8 cellular contexts compared by ENCODE assay signal in genomic region chr3:52056521-52056967, GRCh38. TPM values are rescaled to one million over a fixed set of nuclear protein-coding genes. Genes with fewer than 3 reads are reported as not detected.
DNase-seq lines count a peak whose midpoint lies in the region; ATAC-seq and TF ChIP-seq lines count a peak whose summit lies in the region.

TSS of gene DUSP7 (minus strand) at chr3:52056571. CDS start at chr3:52056366, 205 bp downstream.

- H3K4me1 ChIP-seq in duodenal mucosa (ENCODE audit: control insufficient read depth in 1 of 2, insufficient read depth in 2 of 2, low read length in 2 of 2) (peaks cover 43 to 45% of the 10 kb centered on the region in 2 donors), lung (ENCODE audit: control insufficient read depth in 2 of 2, insufficient read depth in 2 of 2, low read length in 2 of 2) (peaks cover 0 to 36% of the 10 kb centered on the region in 2 donors)

- 0 to 1% methylated on average over 24 to 51 of the region's 51 CpGs for WGBS in lung, 2 donors

- H3K27me3 ChIP-seq in duodenal mucosa (ENCODE audit: control insufficient read depth in 1 of 2, insufficient read depth in 2 of 2, low read length in 2 of 2) (no peaks in the 10 kb centered on the region), lung (ENCODE audit: control insufficient read depth, insufficient read depth) (no peaks in the 10 kb centered on the region)

- peaks cover 6 to 21% of the 10 kb centered on the region in 2 donors for H3K36me3 ChIP-seq in duodenal mucosa (ENCODE audit: control insufficient read depth in 1 of 2, insufficient read depth in 2 of 2, low read length in 2 of 2)
- H3K36me3 ChIP-seq in lung (ENCODE audit: control insufficient read depth in 2 of 2, insufficient read depth in 2 of 2, low read length in 2 of 2) = peaks cover 0 to 12% of the 10 kb centered on the region in 2 donors

- H3K9me3 ChIP-seq in duodenal mucosa (ENCODE audit: control insufficient read depth in 1 of 2, low read length in 2 of 2) = no peaks in the 10 kb centered on the region
- H3K9me3 ChIP-seq in lung (ENCODE audit: control insufficient read depth in 2 of 2, insufficient read depth in 1 of 2, low read length in 1 of 2) = no peaks in the 10 kb centered on the region

- H3K9ac ChIP-seq in duodenal mucosa (ENCODE audit: low read depth in 1 of 2, low read length in 2 of 2) = peak within 1 kb of the TSS; percentile 80 to 83

- peak within 1 kb of the TSS; percentile 80 for H3K27ac ChIP-seq in duodenal mucosa (ENCODE audit: low read depth, low read length)
- H3K27ac ChIP-seq in lung (ENCODE audit: low read depth in 1 of 2, low read length in 1 of 2) = peak within 1 kb of the TSS; percentile 91

- peak; percentile 8 for DNase-seq in NCI-H2227 treated with DMSO at 0.1 percent for 48 hours (lab: John Stamatoyannopoulos, UW)
- peak; percentile 62 for DNase-seq in activated CD4-positive, alpha-beta T cell treated with anti-CD3 and anti-CD28 coated beads, Interleukin-2, amount 50 U/mL, for 1 hour
- peak; percentile 57 for DNase-seq in lung (ENCODE audit: low spot score)
- peak in 2 of 3 donors; percentile 48 to 65 for DNase-seq in stimulated activated CD4-positive, alpha-beta T cell treated with anti-CD3 and anti-CD28 coated beads, TNF-alpha, amount 100 ng/mL, for 1 hour (ENCODE audit: low read depth in 3 of 3, low spot score in 1 of 3)

- no peak for TF ChIP-seq CTCF in lung (IDR thresholded peaks at IDR 0.05; ENCODE audit: control extremely low read depth, extremely low read depth)

- peak within 1 kb of the TSS; percentile 83 to 84 for H3K4me3 ChIP-seq in duodenal mucosa (ENCODE audit: low read depth in 1 of 2, low read length in 2 of 2)
- peak within 1 kb of the TSS; percentile 78 for H3K4me3 ChIP-seq in lung

- peak; percentile 24 for ATAC-seq in GM18502 (IDR thresholded peaks at IDR 0.05; ENCODE audit: poor library complexity, unreplicated experiment)
- ATAC-seq in HG02798 (IDR thresholded peaks at IDR 0.05; ENCODE audit: poor library complexity, unreplicated experiment) = peak; percentile 43
- peak; percentile 48 for ATAC-seq in lung (ENCODE audit: insufficient read depth, low FRiP score)
- no peak for ATAC-seq in GM19467 (IDR thresholded peaks at IDR 0.05; ENCODE audit: unreplicated experiment)

RNA-seq across cellular contexts. Expression of gene DUSP7, which starts in this region (rescaled TPM):
- 10 to 100 TPM; 16.5 to 36.2 TPM for total RNA-seq in lung
- polyA plus RNA-seq in lung = 10 to 100 TPM; 10.2 to 25.2 TPM

Comparison
In these comparisons a context has a peak if more than half of its experiments do, and no peak if none do; other contexts are left out.
1. DNase-seq: peak in every context shown above with its lines; median percentile 62 in activated CD4-positive, alpha-beta T cell treated with anti-CD3 and anti-CD28 coated beads, Interleukin-2, amount 50 U/mL, for 1 hour; 57 in lung; 56 in stimulated activated CD4-positive, alpha-beta T cell treated with anti-CD3 and anti-CD28 coated beads, TNF-alpha, amount 100 ng/mL, for 1 hour; 8 in NCI-H2227 treated with DMSO at 0.1 percent for 48 hours.